15 cellular contexts compared by ENCODE assay signal in genomic region chr5:102815084-102815483, GRCh38. TPM values are rescaled to one million over a fixed set of nuclear protein-coding genes. Genes with fewer than 3 reads are reported as not detected.
A peak's percentile ranks its signal among the peaks of the same experiment; 100 is the strongest.
DNase-seq lines count a peak whose midpoint lies in the region; ATAC-seq, FAIRE-seq and TF ChIP-seq lines count a peak whose summit lies in the region.
"Had no signal": no experiment of that assay in that cellular context is flagged by ENCODE, and none has a peak within 500 bp of the region (broad histone marks: within the 10 kb centered on the region; RNA-seq: fewer than 3 reads in every experiment).

No MANE protein-coding gene starts in this region.

- peak overlapping the region; percentile 36 for H3K4me3 ChIP-seq in adipocyte (ENCODE audit: low read length)
- H3K4me3 ChIP-seq: GM23338 had no signal

- no peaks in the 10 kb centered on the region for H3K27me3 ChIP-seq in adipocyte (replicated peaks; ENCODE audit: control insufficient read depth, insufficient read depth, low read length)

- H3K9ac ChIP-seq in adipocyte (ENCODE audit: low read length) = no peak overlapping the region

- ATAC-seq in HG03175 (IDR thresholded peaks at IDR 0.05; ENCODE audit: unreplicated experiment) = no peak
- ATAC-seq: GM23338, HCT116, HepG2 had no signal

- TF ChIP-seq POLR2A in GM12891 (IDR thresholded peaks at IDR 0.05; ENCODE audit: low read depth, low read length) = no peak

- peak overlapping the region; percentile 2 for H3K27ac Mint-ChIP-seq in activated CD4-positive, alpha-beta T cell treated with anti-CD3 and anti-CD28 coated beads, Interleukin-2, amount 10 ng/mL, durations not matched to agents 24 days and 14 days
- H3K27ac Mint-ChIP-seq in nephron progenitor cell = peak overlapping the region; percentile 12
- H3K27ac Mint-ChIP-seq: GM23338 had no signal

- no peaks in the 10 kb centered on the region for H3K9me3 Mint-ChIP-seq in activated CD4-positive, alpha-beta T cell treated with anti-CD3 and anti-CD28 coated beads, Interleukin-2, amount 10 ng/mL, durations not matched to agents 24 days and 14 days
- H3K9me3 Mint-ChIP-seq in nephron progenitor cell = no peaks in the 10 kb centered on the region
- H3K9me3 Mint-ChIP-seq: GM23338 had no signal

- TF ChIP-seq CTCF in nephron progenitor cell (IDR thresholded peaks at IDR 0.05) = no peak

- H3K4me3 Mint-ChIP-seq in activated CD4-positive, alpha-beta T cell treated with anti-CD3 and anti-CD28 coated beads, Interleukin-2, amount 10 ng/mL, durations not matched to agents 24 days and 14 days = no peak overlapping the region
- H3K4me3 Mint-ChIP-seq in nephron progenitor cell = no peak overlapping the region
- H3K4me3 Mint-ChIP-seq: GM23338 had no signal

- peaks cover 12% of the 10 kb centered on the region for H3K4me1 Mint-ChIP-seq in activated CD4-positive, alpha-beta T cell treated with anti-CD3 and anti-CD28 coated beads, Interleukin-2, amount 10 ng/mL, durations not matched to agents 24 days and 14 days
- H3K4me1 Mint-ChIP-seq in nephron progenitor cell = no peaks in the 10 kb centered on the region

- FAIRE-seq in GM12891 (lab: Jason Lieb, UNC) = peak; percentile 52
- FAIRE-seq: G401.6, HepG2 had no signal

- H3K36me3 ChIP-seq in adipocyte (ENCODE audit: control insufficient read depth, insufficient read depth, low read length, severe bottlenecking) = no peaks in the 10 kb centered on the region

- H3K4me1 ChIP-seq in adipocyte (ENCODE audit: control insufficient read depth, insufficient read depth, low read length) = peaks cover 18% of the 10 kb centered on the region

- no peak for DNase-seq in activated CD4-positive, alpha-beta T cell treated with anti-CD3 and anti-CD28 coated beads, Interleukin-2, amount 10 ng/mL, durations not matched to agents 24 days and 14 days
- DNase-seq in activated CD4-positive, alpha-beta T cell treated with anti-CD3 and anti-CD28 coated beads for 4 hours = no peak
- DNase-seq in GM12891 (ENCODE audit: insufficient read length, low spot score) (no peak), adipocyte (ENCODE audit: low read depth) (no peak), nephron progenitor cell (no peak), mucosa of gallbladder (ENCODE audit: low spot score) (no peak), NCI-H226 (no peak)
- DNase-seq: NCI-H1417 treated with DMSO at 0.1 percent for 48 hours, NCI-H1930, NCI-H524 treated with DMSO at 0.1 percent for 48 hours had no signal

- H3K36me3 Mint-ChIP-seq in activated CD4-positive, alpha-beta T cell treated with anti-CD3 and anti-CD28 coated beads, Interleukin-2, amount 10 ng/mL, durations not matched to agents 24 days and 14 days (ENCODE audit: low read depth) = peaks cover 6% of the 10 kb centered on the region
- peaks cover 6% of the 10 kb centered on the region for H3K36me3 Mint-ChIP-seq in nephron progenitor cell (ENCODE audit: low read depth)

- intact Hi-C loops in activated CD4-positive, alpha-beta T cell treated with anti-CD3 and anti-CD28 coated beads, Interleukin-2, amount 10 ng/mL, durations not matched to agents 24 days and 14 days (cut with micrococcal nuclease) = no loop called here

- H3K9me3 ChIP-seq in adipocyte (ENCODE audit: control insufficient read depth, low read length) = no peaks in the 10 kb centered on the region

- no peaks in the 10 kb centered on the region for H3K27me3 Mint-ChIP-seq in activated CD4-positive, alpha-beta T cell treated with anti-CD3 and anti-CD28 coated beads, Interleukin-2, amount 10 ng/mL, durations not matched to agents 24 days and 14 days
- H3K27me3 Mint-ChIP-seq in nephron progenitor cell (ENCODE audit: low read depth, poor library complexity) = no peaks in the 10 kb centered on the region

TF ChIP-seq in GM12891, 5 proteins besides CTCF, POLR2A, EP300 and RAD21:
- TF ChIP-seq TAF1 (IDR thresholded peaks at IDR 0.05; ENCODE audit: low read depth, low read length) (no peak), SPI1 (IDR thresholded peaks at IDR 0.05; ENCODE audit: low read depth, low read length) (peak; percentile 87)

RNA-seq across cellular contexts. Expression of gene PAM, which starts 60.0 kb away (rescaled TPM):
- 72.2 and 73.3 TPM in 2 replicates for total RNA-seq in activated CD4-positive, alpha-beta T cell treated with anti-CD3 and anti-CD28 coated beads, Interleukin-2, amount 10 ng/mL, durations not matched to agents 24 days and 14 days
- 20.7 TPM for polyA plus RNA-seq in GM12891 (2012; ENCODE audit: low read depth, missing spikeins)
- total RNA-seq in mucosa of gallbladder = 99.3 TPM
